In genomic region chr12:22409071-22409951, GRCh38 we compare ENCODE assay signal across 9 cellular contexts.
DNase-seq lines count a peak whose midpoint lies in the region; ATAC-seq, FAIRE-seq and TF ChIP-seq lines count a peak whose summit lies in the region.
"Had no signal": no experiment of that assay in that cellular context is flagged by ENCODE, and none has a peak within 500 bp of the region (broad histone marks: within the 10 kb centered on the region; RNA-seq: fewer than 3 reads in every experiment).

No MANE protein-coding gene starts in this region.

- H3K9ac ChIP-seq in GM12878 (ENCODE audit: control insufficient read depth, insufficient read depth, low read length) = no peak overlapping the region
- H3K9ac ChIP-seq: parathyroid adenoma had no signal

- ATAC-seq in GM21390 (IDR thresholded peaks at IDR 0.05; ENCODE audit: unreplicated experiment) (peak; percentile 99), HG03565 (IDR thresholded peaks at IDR 0.05; ENCODE audit: unreplicated experiment) (peak; percentile 97), GM12878 (peak; percentile 97), SK-N-SH treated with all-trans-retinoic acid at 6 μM for 48 hours (no peak)

- no peaks in the 10 kb centered on the region for H4K20me1 ChIP-seq in GM12878 (ENCODE audit: control insufficient read depth, insufficient read depth)

- SMC1A ChIA-PET in GM12878 (lab: Charles Lee; ENCODE audit: uncharacterized antibody, unreplicated experiment) = interaction anchor here (0.8 to 2.5 kb wide), 6 partner anchors 10 to 60 kb away, joined by 3 to 14 read pairs (median 4); no protein-coding TSS in a partner anchor

- no peaks in the 10 kb centered on the region for H3K36me3 Mint-ChIP-seq in MCF 10A (ENCODE audit: insufficient read depth, unreplicated experiment)

- no peaks in the 10 kb centered on the region for H3K27me3 Mint-ChIP-seq in MCF 10A (ENCODE audit: insufficient read depth, unreplicated experiment)

- no peak overlapping the region for H3K27ac Mint-ChIP-seq in MCF 10A (ENCODE audit: low read depth, unreplicated experiment)

- H3K27me3 ChIP-seq in GM12878 (replicated peaks in 1 of 2; ENCODE audit: control insufficient read depth in 2 of 2, insufficient read depth in 2 of 2, low read length in 1 of 2) = no peaks in the 10 kb centered on the region

- no peak for TF ChIP-seq POLR2A in GM12878 (IDR thresholded peaks at IDR 0.05; ENCODE audit: low read depth, low read length)

- WGBS in GM12878 (ENCODE audit: insufficient coverage, insufficient replicate concordance, low lambda C conversion rate, missing lambda C conversion rate) = 46% methylated on average over 14 of the region's 14 CpGs

- POLR2A ChIA-PET in GM12878 (lab: Charles Lee) = no interaction called here
- POLR2A ChIA-PET in MCF 10A (lab: Yijun Ruan, JAX) = interaction anchor here (0.6 kb wide), 1 partner anchor 37 kb away, joined by 3 read pairs; no protein-coding TSS in a partner anchor

- H3K4me3 Mint-ChIP-seq in MCF 10A (ENCODE audit: unreplicated experiment) = no peak overlapping the region

- TF ChIP-seq RAD21 in GM12878 (IDR thresholded peaks at IDR 0.05; ENCODE audit: insufficient read depth, low read depth, low read length) = no peak

- CTCF ChIA-PET in GM12878 (lab: Yijun Ruan, JAX) = interaction anchor here (0.9 kb wide), 1 partner anchor 34 kb away, joined by 3 read pairs; no protein-coding TSS in a partner anchor
- CTCF ChIA-PET in MCF 10A (lab: Yijun Ruan, JAX) = interaction anchor here (2.2 kb wide), 1 partner anchor 34 kb away, joined by 6 read pairs; no protein-coding TSS in a partner anchor

- in situ Hi-C loops in GM13976 (cut with MboI; ENCODE audit: low sequenced_read_pairs, unreplicated experiment) = no loop called here
- in situ Hi-C loops in GM12878 (cut with MboI) = no loop called here

- H3K4me2 ChIP-seq in GM12878 (ENCODE audit: control insufficient read depth, insufficient read depth) = peak overlapping the region; percentile 51

- H3K9me3 Mint-ChIP-seq in MCF 10A (ENCODE audit: unreplicated experiment) = no peaks in the 10 kb centered on the region

- RAD21 ChIA-PET in GM12878 (lab: Charles Lee; ENCODE audit: unreplicated experiment) = interaction anchor here (0.8 to 1.2 kb wide), 3 partner anchors 10 to 34 kb away, joined by 3 read pairs; no protein-coding TSS in a partner anchor

- no peaks in the 10 kb centered on the region for H3K4me1 Mint-ChIP-seq in MCF 10A (ENCODE audit: insufficient read depth, unreplicated experiment)

- H3K27ac ChIP-seq in GM12878 (ENCODE audit: control insufficient read depth, insufficient read depth) = no peak overlapping the region
- H3K27ac ChIP-seq: parathyroid adenoma had no signal

- no peaks in the 10 kb centered on the region for H3K9me3 ChIP-seq in GM12878 (replicated peaks; ENCODE audit: control insufficient read depth, insufficient read depth, low read length)

- H3K36me3 ChIP-seq in GM12878 (ENCODE audit: control insufficient read depth in 2 of 2, insufficient read depth in 2 of 2, low read length in 1 of 2) = no peaks in the 10 kb centered on the region

- BruUV-seq in GM12878 (replicated peaks; lab: Mats Ljungman, UMichigan) (no TSS peak), MCF 10A (replicated peaks; lab: Mats Ljungman, UMichigan) (no TSS peak)

- peak; percentile 78 for DNase-seq in GM13976 (ENCODE audit: low spot score)
- peak; percentile 61 for DNase-seq in GM12878 (ENCODE audit: low read depth, low spot score)
- DNase-seq in stimulated activated CD4-positive, alpha-beta T cell treated with anti-CD3 and anti-CD28 coated beads, TNF-alpha, amount 100 ng/mL, for 24 hours (ENCODE audit: low read depth in 3 of 3) = peak in 2 of 3 experiments; percentile 15 to 18
- no peak for DNase-seq in MCF 10A (ENCODE audit: unreplicated experiment)
- DNase-seq in SHP77 (lab: John Stamatoyannopoulos, UW) = no peak

- FAIRE-seq in GM12878 (lab: Jason Lieb, UNC) = no peak

- peak; percentile 93 to 97 for TF ChIP-seq EP300 in GM12878 (IDR thresholded peaks at IDR 0.05; ENCODE audit: borderline replicate concordance in 1 of 2, control insufficient read depth in 1 of 2, low read depth in 2 of 2, low read length in 2 of 2)

- intact Hi-C loops in GM12878 (cut with micrococcal nuclease; ENCODE audit: unreplicated experiment) = loop anchor here (10.0 kb wide), 1 partner anchor 135 kb away; the partner anchor contains the start of gene C2CD5
- intact Hi-C loops in MCF 10A (cut with micrococcal nuclease) = no loop called here

- TF ChIP-seq CTCF in GM13976 (IDR thresholded peaks at IDR 0.05; ENCODE audit: borderline replicate concordance, control extremely low read depth, extremely low read depth, insufficient read depth, missing control alignments) (no peak), GM12878 (IDR thresholded peaks at IDR 0.05 in 2 of 3, conservative IDR thresholded peaks at IDR 0.05 in 1 of 3; ENCODE audit: control insufficient read depth in 2 of 3, extremely low read depth in 1 of 3, insufficient read depth in 1 of 3, low read depth in 3 of 3, low read length in 3 of 3) (no peak), MCF 10A (IDR thresholded peaks at IDR 0.05; ENCODE audit: unreplicated experiment) (no peak)

- H3K4me1 ChIP-seq in GM12878 (ENCODE audit: control insufficient read depth, insufficient read depth, low read length) = peaks cover 10% of the 10 kb centered on the region
- H3K4me1 ChIP-seq: parathyroid adenoma had no signal

- no peak overlapping the region for H3K4me3 ChIP-seq in GM12878

- H2AFZ ChIP-seq in GM12878 (ENCODE audit: control insufficient read depth, low read depth, low read length) = no peak overlapping the region
- H2AFZ ChIP-seq: parathyroid adenoma had no signal

- no peaks in the 10 kb centered on the region for H3K79me2 ChIP-seq in GM12878 (ENCODE audit: control insufficient read depth, insufficient read depth, low read length)
- H3K79me2 ChIP-seq: parathyroid adenoma had no signal

TF ChIP-seq in GM12878, 131 proteins besides CTCF, POLR2A, EP300 and RAD21 (continues in another document):
- TF ChIP-seq, protein P1, sequence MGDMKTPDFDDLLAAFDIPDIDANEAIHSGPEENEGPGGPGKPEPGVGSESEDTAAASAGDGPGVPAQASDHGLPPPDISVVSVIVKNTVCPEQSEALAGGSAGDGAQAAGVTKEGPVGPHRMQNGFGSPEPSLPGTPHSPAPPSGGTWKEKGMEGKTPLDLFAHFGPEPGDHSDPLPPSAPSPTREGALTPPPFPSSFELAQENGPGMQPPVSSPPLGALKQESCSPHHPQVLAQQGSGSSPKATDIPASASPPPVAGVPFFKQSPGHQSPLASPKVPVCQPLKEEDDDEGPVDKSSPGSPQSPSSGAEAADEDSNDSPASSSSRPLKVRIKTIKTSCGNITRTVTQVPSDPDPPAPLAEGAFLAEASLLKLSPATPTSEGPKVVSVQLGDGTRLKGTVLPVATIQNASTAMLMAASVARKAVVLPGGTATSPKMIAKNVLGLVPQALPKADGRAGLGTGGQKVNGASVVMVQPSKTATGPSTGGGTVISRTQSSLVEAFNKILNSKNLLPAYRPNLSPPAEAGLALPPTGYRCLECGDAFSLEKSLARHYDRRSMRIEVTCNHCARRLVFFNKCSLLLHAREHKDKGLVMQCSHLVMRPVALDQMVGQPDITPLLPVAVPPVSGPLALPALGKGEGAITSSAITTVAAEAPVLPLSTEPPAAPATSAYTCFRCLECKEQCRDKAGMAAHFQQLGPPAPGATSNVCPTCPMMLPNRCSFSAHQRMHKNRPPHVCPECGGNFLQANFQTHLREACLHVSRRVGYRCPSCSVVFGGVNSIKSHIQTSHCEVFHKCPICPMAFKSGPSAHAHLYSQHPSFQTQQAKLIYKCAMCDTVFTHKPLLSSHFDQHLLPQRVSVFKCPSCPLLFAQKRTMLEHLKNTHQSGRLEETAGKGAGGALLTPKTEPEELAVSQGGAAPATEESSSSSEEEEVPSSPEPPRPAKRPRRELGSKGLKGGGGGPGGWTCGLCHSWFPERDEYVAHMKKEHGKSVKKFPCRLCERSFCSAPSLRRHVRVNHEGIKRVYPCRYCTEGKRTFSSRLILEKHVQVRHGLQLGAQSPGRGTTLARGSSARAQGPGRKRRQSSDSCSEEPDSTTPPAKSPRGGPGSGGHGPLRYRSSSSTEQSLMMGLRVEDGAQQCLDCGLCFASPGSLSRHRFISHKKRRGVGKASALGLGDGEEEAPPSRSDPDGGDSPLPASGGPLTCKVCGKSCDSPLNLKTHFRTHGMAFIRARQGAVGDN (IDR thresholded peaks at IDR 0.05) = no peak

TF ChIP-seq in SK-N-SH treated with all-trans-retinoic acid at 6 μM for 48 hours, 23 proteins besides CTCF, POLR2A, EP300 and RAD21:
- TF ChIP-seq OSR1 (CRISPR knock-in tag; IDR thresholded peaks at IDR 0.05) (no peak), ZFP30 (CRISPR knock-in tag; IDR thresholded peaks at IDR 0.05) (no peak), ISL1 (CRISPR knock-in tag; IDR thresholded peaks at IDR 0.05) (no peak)

Comparison
In these comparisons a context has a peak if more than half of its experiments do, and no peak if none do; other contexts are left out.
1. DNase-seq: peak in GM13976 (single experiment), GM12878 (single experiment) and stimulated activated CD4-positive, alpha-beta T cell treated with anti-CD3 and anti-CD28 coated beads, TNF-alpha, amount 100 ng/mL, for 24 hours (2 of 3); none in MCF 10A (single experiment) and SHP77 (0 of 2).